ENCODE assay signal across 16 cellular contexts in the genomic region with DNA sequence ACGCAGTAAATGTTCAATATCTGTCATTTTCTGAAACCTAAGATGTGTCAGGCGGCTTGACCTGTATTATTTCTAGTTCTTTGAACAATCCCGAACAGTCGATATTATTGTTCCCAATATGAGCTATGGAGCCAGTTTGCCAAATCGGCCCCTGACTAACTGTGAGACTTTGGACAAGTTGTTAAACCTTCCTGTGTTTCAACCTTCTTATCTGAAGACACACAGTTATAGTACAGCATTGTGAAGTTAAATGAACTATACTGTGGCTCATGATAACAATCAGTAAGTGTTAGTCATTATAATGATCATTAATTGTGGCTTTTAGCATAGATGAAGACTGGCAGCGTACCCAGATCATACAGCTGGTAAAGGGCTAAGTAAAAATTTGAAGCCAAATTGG. TPM values are rescaled to one million over a fixed set of nuclear protein-coding genes. Genes with fewer than 3 reads are reported as not detected.
DNase-seq lines count a peak whose midpoint lies in the region; ATAC-seq and TF ChIP-seq lines count a peak whose summit lies in the region.
"Had no signal": no experiment of that assay in that cellular context is flagged by ENCODE, and none has a peak within 500 bp of the region (broad histone marks: within the 10 kb centered on the region; RNA-seq: fewer than 3 reads in every experiment).

No MANE protein-coding gene starts in this region.

- intact Hi-C loops in Calu3 (cut with micrococcal nuclease; ENCODE audit: unreplicated experiment): loop anchor here (2.0 to 5.0 kb wide), 2 partner anchors 34 to 36 kb away; no protein-coding TSS in a partner anchor
- intact Hi-C loops in PC-3 (cut with micrococcal nuclease): loop anchor here (2.0 to 5.0 kb wide), 3 partner anchors 34 to 49 kb away; partner anchors contain the start of gene APOLD1
- intact Hi-C loops in left lung (cut with DNase I): no loop called here
- intact Hi-C loops in stomach (cut with DNase I; ENCODE audit: low total_unique reads): no loop called here
- intact Hi-C loops in spleen (cut with DNase I; ENCODE audit: low total_unique reads): no loop called here

- DNase-seq in Calu3 (no peak), PC-3 (no peak), left lung (no peak), stomach (no peak), H4 (ENCODE audit: low spot score) (no peak), spleen (no peak)
- DNase-seq: left ventricle myocardium inferior, NCI-H1436 treated with DMSO at 0.1 percent for 48 hours, NCI-H2171, SHP77 treated with DMSO at 0.1 percent for 48 hours had no signal

- no peaks in the 10 kb centered on the region for H3K27me3 Mint-ChIP-seq in Calu3 (ENCODE audit: unreplicated experiment)
- H3K27me3 Mint-ChIP-seq: activated CD4-positive, alpha-beta T cell treated with anti-CD3 and anti-CD28 coated beads, Interleukin-2, amount 10 ng/mL, durations not matched to agents 24 days and 14 days; CD8-positive, alpha-beta memory T cell; IgD-negative memory B cell had no signal

- H3K4me1 ChIP-seq in PC-3 (ENCODE audit: insufficient read depth, low read length) (peaks cover 67% of the 10 kb centered on the region), left lung (peaks cover 0 to 5% of the 10 kb centered on the region in 2 donors), stomach (peaks cover 0 to 26% (median 5%) of the 10 kb centered on the region in 4 donors), spleen (peaks cover 0 to 8% (median 0%) of the 10 kb centered on the region in 6 donors)
- H3K4me1 ChIP-seq: left ventricle myocardium inferior had no signal

- ATAC-seq in PC-3 (no peak), left lung (no peak), GM21576 (IDR thresholded peaks at IDR 0.05; ENCODE audit: unreplicated experiment) (no peak)

- BruUV-seq in Calu3 (replicated peaks; lab: Mats Ljungman, UMichigan) (no TSS peak), PC-3 (replicated peaks; lab: Mats Ljungman, UMichigan) (no TSS peak)

- CTCF ChIA-PET in Calu3 (lab: Charles Lee) (interaction anchor here (0.7 to 3.4 kb wide), 14 partner anchors 23 to 147 kb away, joined by 3 to 37 read pairs (median 4); partner anchors contain the start of genes DDX47 and GPRC5A), PC-3 (lab: Charles Lee) (interaction anchor here (0.6 to 1.9 kb wide), 5 partner anchors 20 to 360 kb away, joined by 3 to 18 read pairs (median 3); partner anchors contain the start of gene GPRC5A)

- H3K36me3 Mint-ChIP-seq in Calu3 (ENCODE audit: insufficient read depth, unreplicated experiment): peaks cover 76% of the 10 kb centered on the region

- TF ChIP-seq EP300 in stomach (IDR thresholded peaks at IDR 0.05): no peak

- TF ChIP-seq CTCF in Calu3 (IDR thresholded peaks at IDR 0.05; ENCODE audit: unreplicated experiment) (no peak), PC-3 (conservative IDR thresholded peaks at IDR 0.05; ENCODE audit: low read depth, low read length) (no peak), left lung (IDR thresholded peaks at IDR 0.05) (no peak), stomach (IDR thresholded peaks at IDR 0.05) (no peak), spleen (IDR thresholded peaks at IDR 0.05 in 8 of 11, conservative IDR thresholded peaks at IDR 0.05 in 3 of 11) (no peak)

- POLR2A ChIA-PET in PC-3 (lab: Charles Lee; ENCODE audit: unreplicated experiment): interaction anchor here (1.0 to 1.8 kb wide), 2 partner anchors 36 to 54 kb away, joined by 7 to 15 read pairs; partner anchors contain the start of gene GPRC5A

- H3K9me3 ChIP-seq in PC-3 (ENCODE audit: low read length): no peaks in the 10 kb centered on the region
- no peaks in the 10 kb centered on the region for H3K9me3 ChIP-seq in left lung
- no peaks in the 10 kb centered on the region for H3K9me3 ChIP-seq in stomach
- no peaks in the 10 kb centered on the region for H3K9me3 ChIP-seq in spleen
- H3K9me3 ChIP-seq: left ventricle myocardium inferior, MG63 had no signal

- no peak for TF ChIP-seq POLR2A in stomach (IDR thresholded peaks at IDR 0.05)
- no peak for TF ChIP-seq POLR2A in spleen (IDR thresholded peaks at IDR 0.05)

- no peak overlapping the region for H2AFZ ChIP-seq in PC-3 (ENCODE audit: low read length)

- H3K4me3 Mint-ChIP-seq in Calu3 (ENCODE audit: low read depth, unreplicated experiment): peak overlapping the region; percentile 53
- H3K4me3 Mint-ChIP-seq: activated CD4-positive, alpha-beta T cell treated with anti-CD3 and anti-CD28 coated beads, Interleukin-2, amount 10 ng/mL, durations not matched to agents 24 days and 14 days; CD8-positive, alpha-beta memory T cell had no signal

- H3K9me3 Mint-ChIP-seq in Calu3 (ENCODE audit: low read depth, unreplicated experiment): no peaks in the 10 kb centered on the region
- H3K9me3 Mint-ChIP-seq: activated CD4-positive, alpha-beta T cell treated with anti-CD3 and anti-CD28 coated beads, Interleukin-2, amount 10 ng/mL, durations not matched to agents 24 days and 14 days; CD8-positive, alpha-beta memory T cell; endodermal cell had no signal

- H3K79me2 ChIP-seq in PC-3 (ENCODE audit: low read length): peaks cover 16% of the 10 kb centered on the region

- peak overlapping the region; percentile 52 for H3K4me2 ChIP-seq in PC-3 (ENCODE audit: low read length)

- H3K4me1 Mint-ChIP-seq in Calu3 (ENCODE audit: low read depth, unreplicated experiment): peaks cover 69% of the 10 kb centered on the region

- H4K20me1 ChIP-seq in PC-3 (ENCODE audit: low read length): no peaks in the 10 kb centered on the region

- H3K4me3 ChIP-seq in PC-3 (ENCODE audit: low read length) (no peak overlapping the region), left lung (no peak overlapping the region), stomach (no peak overlapping the region), spleen (no peak overlapping the region)
- H3K4me3 ChIP-seq: left ventricle myocardium inferior, MG63 had no signal

- 56 to 80% (median 71%) methylated on average over 6 of the region's 6 CpGs for WGBS in stomach, 5 donors
- WGBS in spleen, 5 donors: 81 to 94% (median 88%) methylated on average over 6 of the region's 6 CpGs

- H3K9ac ChIP-seq in PC-3 (ENCODE audit: low read length): peak overlapping the region; percentile 51

- H3K27ac Mint-ChIP-seq in Calu3 (ENCODE audit: unreplicated experiment): peak overlapping the region; percentile 82

- no peaks in the 10 kb centered on the region for H3K27me3 ChIP-seq in PC-3 (ENCODE audit: low read length)
- no peaks in the 10 kb centered on the region for H3K27me3 ChIP-seq in left lung
- H3K27me3 ChIP-seq in stomach: no peaks in the 10 kb centered on the region
- no peaks in the 10 kb centered on the region for H3K27me3 ChIP-seq in spleen (replicated peaks in 1 of 7)
- H3K27me3 ChIP-seq: MG63 had no signal

- H3K27ac ChIP-seq in PC-3 (ENCODE audit: low read length) (peak overlapping the region; percentile 98), left lung (peak overlapping the region; percentile 62 to 76), stomach (peak overlapping the region in 3 of 5 donors; percentile 65 to 67 (median 65)), spleen (no peak overlapping the region)
- H3K27ac ChIP-seq: left ventricle myocardium inferior had no signal

- no peaks in the 10 kb centered on the region for H3K9me2 ChIP-seq in PC-3 (replicated peaks; ENCODE audit: low read length)

- peaks cover 3% of the 10 kb centered on the region for H3F3A ChIP-seq in PC-3 (ENCODE audit: low read length, unreplicated experiment)

- peaks cover 4% of the 10 kb centered on the region for H3K36me3 ChIP-seq in PC-3 (ENCODE audit: low read depth, low read length)
- H3K36me3 ChIP-seq in left lung: peaks cover 0 to 26% of the 10 kb centered on the region in 2 donors
- H3K36me3 ChIP-seq in stomach: peaks cover 12 to 40% (median 27%) of the 10 kb centered on the region in 4 donors
- peaks cover 0 to 36% (median 24%) of the 10 kb centered on the region in 6 donors for H3K36me3 ChIP-seq in spleen

RNA-seq across cellular contexts. Expression of gene DDX47, which starts 23.4 kb away (rescaled TPM):
- 60.2 and 60.5 TPM in 2 replicates for total RNA-seq in Calu3 (2022)
- total RNA-seq in PC-3 (2014; rRNA removed): 58.9 and 59.0 TPM in 2 replicates
- 10 to 100 TPM; 44.0 to 48.6 TPM for total RNA-seq in left lung
- total RNA-seq in stomach: 100 to 1,000 TPM in 1 of 5 donors, 10 to 100 TPM in 3, 1 to 10 TPM in 1; 9.6 to 108 (median 21.4) TPM
- polyA plus RNA-seq in stomach: 10 to 100 TPM; 31.0 to 37.9 (median 32.6) TPM
- 194 and 203 TPM in 2 replicates for total RNA-seq in H4 (2014; rRNA removed; shearing (Covaris generic))
- total RNA-seq in spleen: 10 to 100 TPM; 37.2 to 58.1 (median 45.2) TPM
- polyA plus RNA-seq in spleen: 10 to 100 TPM; 34.0 to 39.3 (median 35.3) TPM

RNA-seq across cellular contexts. Expression of gene APOLD1, which starts 51.1 kb away (rescaled TPM):
- total RNA-seq in Calu3 (2022): 5.2 and 5.3 TPM in 2 replicates
- 2.8 and 3.5 TPM in 2 replicates for total RNA-seq in PC-3 (2014; rRNA removed)
- total RNA-seq in left lung: 1 to 10 TPM; 7.3 to 8.9 TPM
- total RNA-seq in stomach: 100 to 1,000 TPM in 1 of 5 donors, 10 to 100 TPM in 2, 1 to 10 TPM in 1, under 1 TPM in 1; 0.29 to 119 (median 21.0) TPM
- polyA plus RNA-seq in stomach: 1 to 10 TPM; 1.9 to 5.4 (median 4.4) TPM
- 2.7 and 3.1 TPM in 2 replicates for total RNA-seq in H4 (2014; rRNA removed; shearing (Covaris generic))
- total RNA-seq in spleen: 10 to 100 TPM in 6 of 7 donors, 1 to 10 TPM in 1; 6.1 to 79.5 (median 16.0) TPM
- 1 to 10 TPM; 1.3 to 4.5 (median 2.5) TPM for polyA plus RNA-seq in spleen

RNA-seq across cellular contexts. Expression of gene GPRC5A, which starts 54.8 kb away (rescaled TPM):
- total RNA-seq in Calu3 (2022): 742 and 748 TPM in 2 replicates
- 140 and 144 TPM in 2 replicates for total RNA-seq in PC-3 (2014; rRNA removed)
- total RNA-seq in left lung: 1,000 to 10,000 TPM in 1 of 2 donors, 100 to 1,000 TPM in 1; 478 to 1,562 TPM
- 100 to 1,000 TPM in 1 of 5 donors, 10 to 100 TPM in 2, 1 to 10 TPM in 1, under 1 TPM in 1; 0.58 to 112 (median 39.5) TPM for total RNA-seq in stomach
- polyA plus RNA-seq in stomach: 10 to 100 TPM in 1 of 3 donors, 1 to 10 TPM in 2; 4.0 to 89.1 (median 8.4) TPM
- total RNA-seq in H4 (2014; rRNA removed; shearing (Covaris generic)): 10.1 and 10.9 TPM in 2 replicates
- total RNA-seq in spleen: 1 to 10 TPM in 3 of 7 donors, under 1 TPM in 4; 0.09 to 3.0 (median 0.69) TPM
- under 1 TPM; 0.09 to 0.18 (median 0.13) TPM for polyA plus RNA-seq in spleen
- total RNA-seq: activated CD4-positive, alpha-beta T cell treated with anti-CD3 and anti-CD28 coated beads, Interleukin-2, amount 10 ng/mL, durations not matched to agents 24 days and 14 days; CD8-positive, alpha-beta memory T cell had no signal
- polyA plus RNA-seq: CD8-positive, alpha-beta memory T cell; IgD-negative memory B cell had no signal

Comparison
In these comparisons a context has a peak if more than half of its experiments do, and no peak if none do; other contexts are left out.
1. H3K27ac ChIP-seq: peak in PC-3 (single experiment), left lung (2 of 2) and stomach (3 of 5); none in spleen (0 of 8).
2. intact Hi-C loops: an anchor here in Calu3 (2.0 to 5.0 kb wide) and PC-3 (2.0 to 5.0 kb wide); none called in left lung, stomach and spleen.